ENCODE assay signal across 8 cellular contexts in the genomic region with DNA sequence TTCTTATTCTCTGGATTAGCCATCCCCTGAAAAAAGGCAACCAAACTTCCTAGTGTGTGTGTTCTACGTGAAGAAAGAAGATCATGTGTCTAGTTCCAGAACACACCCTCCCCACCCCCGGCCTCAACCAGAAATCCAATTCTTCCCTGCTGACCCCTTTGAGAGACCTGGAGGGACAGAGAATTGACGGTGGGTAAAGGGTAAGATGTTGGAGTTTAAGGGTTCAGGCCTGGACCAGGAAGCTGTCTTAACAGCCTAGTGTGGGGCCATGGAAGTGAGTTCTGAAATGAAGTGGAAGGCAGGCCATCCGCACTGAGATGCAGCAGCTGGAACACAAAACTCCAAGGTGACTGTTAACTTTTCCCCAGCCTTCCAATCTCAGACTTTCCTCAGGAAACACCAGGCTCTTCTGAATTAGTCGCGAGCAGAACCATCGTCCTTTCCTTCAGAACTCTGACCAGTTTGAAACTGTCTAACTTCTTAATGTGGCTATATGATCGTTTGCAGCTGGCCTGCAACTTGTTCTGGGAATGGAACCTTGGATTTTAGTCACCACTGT. TPM values are rescaled to one million over a fixed set of nuclear protein-coding genes. Genes with fewer than 3 reads are reported as not detected.
DNase-seq lines count a peak whose midpoint lies in the region; ATAC-seq and TF ChIP-seq lines count a peak whose summit lies in the region.

No MANE protein-coding gene starts in this region.

- ATAC-seq in HG03108 (IDR thresholded peaks at IDR 0.05; ENCODE audit: unreplicated experiment) (no peak), HG03159 (IDR thresholded peaks at IDR 0.05; ENCODE audit: unreplicated experiment) (no peak)

- DNase-seq in SK-N-MC (ENCODE audit: low read depth, low spot score) (no peak), esophagus squamous epithelium (lab: John Stamatoyannopoulos, UW) (no peak), amniotic stem cell (lab: John Stamatoyannopoulos, UW) (no peak), KG1 (lab: John Stamatoyannopoulos, UW) (no peak)

- peaks cover 83% of the 10 kb centered on the region for H3K79me2 ChIP-seq in DOHH2 (ENCODE audit: control insufficient read depth, low read length)
- no peaks in the 10 kb centered on the region for H3K79me2 ChIP-seq in parathyroid adenoma

- peaks cover 31% of the 10 kb centered on the region; the same call in 1 of the 2 replicates for H4K20me1 ChIP-seq in DOHH2 (ENCODE audit: control insufficient read depth, insufficient read depth, low read depth, low read length)

- no peak for TF ChIP-seq POLR2A in esophagus squamous epithelium (IDR thresholded peaks at IDR 0.05)

- peak overlapping the region; percentile 89 for H2AFZ ChIP-seq in parathyroid adenoma

- peak overlapping the region; percentile 86 for H3K9ac ChIP-seq in SK-N-MC (ENCODE audit: insufficient read length)
- H3K9ac ChIP-seq in parathyroid adenoma: no peak overlapping the region

- H3K27me3 ChIP-seq in DOHH2 (ENCODE audit: control insufficient read depth, low read length) (no peaks in the 10 kb centered on the region), esophagus squamous epithelium (no peaks in the 10 kb centered on the region), parathyroid adenoma (ENCODE audit: control insufficient read depth, insufficient read depth, low read length) (no peaks in the 10 kb centered on the region)

- TF ChIP-seq CTCF in DOHH2 (IDR thresholded peaks at IDR 0.05; ENCODE audit: low read depth, low read length, poor library complexity, severe bottlenecking) (no peak), esophagus squamous epithelium (IDR thresholded peaks at IDR 0.05) (no peak), parathyroid adenoma (IDR thresholded peaks at IDR 0.05) (no peak)

- H3K9me3 ChIP-seq in DOHH2 (ENCODE audit: control insufficient read depth, insufficient read depth, low read length) (no peaks in the 10 kb centered on the region), SK-N-MC (ENCODE audit: low read depth, low read length) (no peaks in the 10 kb centered on the region), esophagus squamous epithelium (no peaks in the 10 kb centered on the region), parathyroid adenoma (ENCODE audit: control insufficient read depth, low read length) (no peaks in the 10 kb centered on the region)

- peaks cover 57% of the 10 kb centered on the region for H3F3A ChIP-seq in DOHH2 (ENCODE audit: control insufficient read depth, insufficient read depth)

- H3K4me3 ChIP-seq in DOHH2 (ENCODE audit: low read length) (peak overlapping the region; percentile 91), SK-N-MC (peak overlapping the region; percentile 92), esophagus squamous epithelium (peak overlapping the region; percentile 64 to 82 (median 76)), parathyroid adenoma (ENCODE audit: low read depth, low read length) (peak overlapping the region; percentile 99)

- no peaks in the 10 kb centered on the region for H3K9me2 ChIP-seq in DOHH2 (replicated peaks; ENCODE audit: control insufficient read depth, low read length)

- peak overlapping the region; percentile 77 for H3K27ac ChIP-seq in DOHH2 (ENCODE audit: low read depth, low read length)
- peak overlapping the region; percentile 18; the same call in 1 of the 2 replicates for H3K27ac ChIP-seq in SK-N-MC
- H3K27ac ChIP-seq in esophagus squamous epithelium: peak overlapping the region; percentile 88 to 92 (median 89)
- peak overlapping the region; percentile 89 for H3K27ac ChIP-seq in parathyroid adenoma

- 37 to 61% methylated on average over 6 to 7 of the region's 8 CpGs for WGBS in esophagus squamous epithelium, 2 donors

- H3K36me3 ChIP-seq in DOHH2 (ENCODE audit: control insufficient read depth, low read length) (peaks cover 55% of the 10 kb centered on the region), SK-N-MC (ENCODE audit: insufficient read depth, low read length) (peaks cover 39% of the 10 kb centered on the region), esophagus squamous epithelium (peaks cover 5 to 34% (median 21%) of the 10 kb centered on the region in 3 donors), parathyroid adenoma (ENCODE audit: control insufficient read depth, insufficient read depth, low read length) (no peaks in the 10 kb centered on the region)

- peaks cover 80% of the 10 kb centered on the region for H3K4me1 ChIP-seq in DOHH2 (ENCODE audit: control insufficient read depth, low read length)
- H3K4me1 ChIP-seq in esophagus squamous epithelium: peaks cover 24 to 67% (median 32%) of the 10 kb centered on the region in 3 donors
- peaks cover 12% of the 10 kb centered on the region for H3K4me1 ChIP-seq in parathyroid adenoma

- H3K4me2 ChIP-seq in DOHH2 (ENCODE audit: low read length) (peak overlapping the region; percentile 89), parathyroid adenoma (ENCODE audit: low read length) (peak overlapping the region; percentile 97)

- intact Hi-C loops in esophagus squamous epithelium (cut with DNase I): no loop called here

RNA-seq across cellular contexts. Expression of a gene that starts 0.8 kb away (rescaled TPM):
- 1,000 to 10,000 TPM; 1,246 to 1,858 (median 1,428) TPM for total RNA-seq in esophagus squamous epithelium

Comparison
In these comparisons a context has a peak if more than half of its experiments do, and no peak if none do; other contexts are left out.
1. H3K27ac ChIP-seq: peak in every context shown above with its lines; median percentile 89 in esophagus squamous epithelium; 89 in parathyroid adenoma; 77 in DOHH2; 18 in SK-N-MC.